ENCODE assay signal across 1 cellular context in genomic region chr11:67627788-67628624, GRCh38.
A peak's percentile ranks its signal among the peaks of the same experiment; 100 is the strongest.
TF ChIP-seq lines count a peak whose summit lies in the region.

No MANE protein-coding gene starts in this region.

TF ChIP-seq in K562, 482 proteins besides CTCF, POLR2A, EP300 and RAD21:
- TF ChIP-seq MBD2 (IDR thresholded peaks at IDR 0.05; ENCODE audit: borderline replicate concordance, low read depth) (0 out of 2 replicates have a peak, but pooled peaks have one; percentile 8), POLR2G (IDR thresholded peaks at IDR 0.05; ENCODE audit: low read depth, low read length) (peak; percentile 57), NCOA6 (IDR thresholded peaks at IDR 0.05) (no peak), ZBTB7A (IDR thresholded peaks at IDR 0.05; ENCODE audit: borderline replicate concordance, control insufficient read depth, low read depth, low read length) (0 out of 2 replicates have a peak, but pooled peaks have one; percentile 14), USF1 (CRISPR knock-in tag; IDR thresholded peaks at IDR 0.05) (0 out of 2 replicates have a peak, but pooled peaks have one; percentile 1)
